ENCODE assay signal across 6 cellular contexts in the genomic region with DNA sequence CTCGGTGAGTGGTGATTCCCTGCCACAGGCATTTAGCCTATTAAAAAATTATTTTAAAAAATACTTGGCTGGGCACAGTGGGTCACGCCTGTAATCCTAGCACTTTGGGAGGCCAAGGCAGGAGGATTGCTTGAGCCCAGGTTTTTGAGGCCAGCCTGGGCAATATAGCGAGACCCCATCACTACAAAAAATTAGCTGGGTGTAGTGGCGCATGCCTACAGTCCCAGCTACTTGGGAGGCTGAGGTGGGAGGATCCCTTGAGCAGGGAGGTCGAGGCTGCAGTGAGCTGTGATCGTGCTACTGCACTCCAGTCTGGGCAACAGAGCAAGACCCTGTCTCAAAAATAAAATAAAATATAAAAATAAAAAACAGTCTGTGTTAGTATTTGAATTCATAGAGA. TPM values are rescaled to one million over a fixed set of nuclear protein-coding genes. Genes with fewer than 3 reads are reported as not detected.
"Had no signal": no experiment of that assay in that cellular context is flagged by ENCODE, and none has a peak within 500 bp of the region (broad histone marks: within the 10 kb centered on the region; RNA-seq: fewer than 3 reads in every experiment).

No MANE protein-coding gene starts in this region.

RNA-seq across cellular contexts. Expression of gene FBLN1, which starts 33.2 kb away (rescaled TPM):
- total RNA-seq: activated CD4-positive, alpha-beta T cell treated with anti-CD3 and anti-CD28 coated beads for 36 hours; activated CD4-positive, alpha-beta T cell treated with anti-CD3 and anti-CD28 coated beads, Interleukin-2, amount 10 ng/mL, durations not matched to agents 7 days and 5 days; activated CD8-positive, alpha-beta T cell treated with anti-CD3 and anti-CD28 coated beads, Interleukin-2, amount 10 ng/mL, durations not matched to agents 7 days and 5 days; activated naive CD8-positive, alpha-beta T cell treated with anti-CD3 and anti-CD28 coated beads, Interleukin-2, amount 10 ng/mL, durations not matched to agents 7 days and 5 days; activated T-helper 2 cell treated with anti-CD3 and anti-CD28 coated beads, Interferon-gamma antibody, Interleukin-2, Interleukin-4, amounts not matched to agents 10 μg/mL and 5 μg/mL and 100 μg/mL, durations not matched to agents 14 hours and 24 hours and 36 hours had no signal
- polyA plus RNA-seq: IgD-negative memory B cell had no signal
